ENCODE assay signal across 24 cellular contexts in genomic region chr20:29741594-29741893, GRCh38.
"Had no signal": no experiment of that assay in that cellular context is flagged by ENCODE, and none has a peak within 500 bp of the region (broad histone marks: within the 10 kb centered on the region; RNA-seq: fewer than 3 reads in every experiment).

No MANE protein-coding gene starts in this region.

- ATAC-seq: activated naive CD4-positive, alpha-beta T cell treated with anti-CD3 and anti-CD28 coated beads, Interleukin-2, amount 50 U/mL, for 72 hours; WTC11 had no signal

- H3K4me3 Mint-ChIP-seq: activated T-cell treated with anti-CD3 and anti-CD28 coated beads, Interleukin-2, amount 50 U/mL, for 4 hours; T-helper 1 cell treated with Interleukin-12 subunit alpha and Interleukin-12 subunit beta and Interleukin-4 antibody, amounts not matched to agents 30 μg/mL and 1 μg/mL, for 36 hours; WTC11 had no signal

- H3K27me3 ChIP-seq: MG63, Peyer's patch had no signal

- H3K4me1 ChIP-seq: Peyer's patch had no signal

- H3K36me3 ChIP-seq: MG63, Peyer's patch had no signal

- H3K4me1 Mint-ChIP-seq: WTC11 had no signal

- H3K27ac ChIP-seq: Peyer's patch had no signal

- DNase-seq: activated CD4-positive, alpha-beta T cell treated with anti-CD3 and anti-CD28 coated beads for 48 hours; activated CD4-positive, alpha-beta T cell treated with anti-CD3 and anti-CD28 coated beads, Interleukin-2, amount 50 U/mL, for 4 hours; activated CD4-positive, CD25-positive, alpha-beta regulatory T cell treated with anti-CD3 and anti-CD28 coated beads, Interleukin-2, amount 50 U/mL, for 72 hours; activated CD8-positive, alpha-beta memory T cell treated with anti-CD3 and anti-CD28 coated beads for 24 hours; activated gamma-delta T cell; activated T-cell treated with anti-CD3 and anti-CD28 coated beads, Interleukin-2, amount 50 U/mL, for 4 hours; anterior cingulate cortex; caudate nucleus; MG63; MV-4-11; NCI-H1092 treated with DMSO at 0.1 percent for 48 hours; NCI-H1436; NCI-H1694 treated with DMSO at 0.1 percent for 48 hours; NCI-H2029 treated with DMSO at 0.1 percent for 48 hours; NCI-H345; NCI-H510A; NCI-H526 treated with DMSO at 0.1 percent for 48 hours; NK-92 treated with Interleukin-12 subunit alpha and Interleukin-12 subunit beta, amount 100 ng/mL, for 24 hours; SHP77; T-helper 9 cell had no signal

- H3K4me3 ChIP-seq: MG63, Peyer's patch had no signal

- H3K27ac Mint-ChIP-seq: activated naive CD4-positive, alpha-beta T cell treated with anti-CD3 and anti-CD28 coated beads, Interleukin-2, amount 50 U/mL, for 72 hours; T-helper 1 cell treated with Interleukin-12 subunit alpha and Interleukin-12 subunit beta and Interleukin-4 antibody, amounts not matched to agents 30 μg/mL and 1 μg/mL, for 36 hours; WTC11 had no signal
